1 cellular context compared by ENCODE assay signal in the genomic region with DNA sequence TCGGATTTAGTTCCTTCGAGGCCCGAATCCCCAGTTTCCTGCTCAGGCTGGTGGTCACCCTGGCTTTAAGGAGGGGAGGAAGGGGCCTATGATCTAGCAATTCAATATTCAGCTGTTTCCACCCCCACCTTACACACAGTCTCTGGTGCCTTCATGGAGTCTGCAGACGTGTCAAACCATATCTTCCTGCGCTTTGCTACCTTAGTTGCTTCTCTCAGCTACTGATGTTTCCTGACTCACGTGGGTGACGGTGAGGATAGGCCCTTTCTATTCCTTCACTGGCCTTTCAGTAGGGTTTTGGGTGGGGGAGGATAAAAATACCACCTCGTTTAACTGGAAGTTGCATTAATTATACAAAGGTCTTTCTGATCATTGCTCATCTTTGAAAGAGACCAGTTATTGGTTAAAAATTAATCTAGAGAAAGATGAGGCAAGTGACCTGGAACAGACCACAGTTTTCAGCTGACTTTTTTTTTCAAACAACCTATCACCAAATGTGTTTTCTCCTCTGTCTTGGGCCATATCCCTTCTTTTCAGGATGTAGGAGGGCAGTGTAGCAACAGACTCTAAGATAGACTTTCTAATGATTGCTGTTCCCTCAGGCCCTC.
TF ChIP-seq lines count a peak whose summit lies in the region.

No MANE protein-coding gene starts in this region.

TF ChIP-seq in liver, 16 proteins besides CTCF, POLR2A, EP300 and RAD21 (continued from another document):
- TF ChIP-seq REST (IDR thresholded peaks at IDR 0.05): peak; percentile 31
- no peak for TF ChIP-seq NR2F2 (IDR thresholded peaks at IDR 0.05)
- TF ChIP-seq RXRA (IDR thresholded peaks at IDR 0.05): peak; percentile 55 to 70
- no peak for TF ChIP-seq EGR1 (IDR thresholded peaks at IDR 0.05; ENCODE audit: low read depth in 2 of 2)
- no peak for TF ChIP-seq FOXA2 (IDR thresholded peaks at IDR 0.05)
- TF ChIP-seq YY1 (IDR thresholded peaks at IDR 0.05): peak; percentile 48
TF ChIP-seq in liver: peak in this region for 8.
